ENCODE assay signal across 18 cellular contexts in the genomic region with DNA sequence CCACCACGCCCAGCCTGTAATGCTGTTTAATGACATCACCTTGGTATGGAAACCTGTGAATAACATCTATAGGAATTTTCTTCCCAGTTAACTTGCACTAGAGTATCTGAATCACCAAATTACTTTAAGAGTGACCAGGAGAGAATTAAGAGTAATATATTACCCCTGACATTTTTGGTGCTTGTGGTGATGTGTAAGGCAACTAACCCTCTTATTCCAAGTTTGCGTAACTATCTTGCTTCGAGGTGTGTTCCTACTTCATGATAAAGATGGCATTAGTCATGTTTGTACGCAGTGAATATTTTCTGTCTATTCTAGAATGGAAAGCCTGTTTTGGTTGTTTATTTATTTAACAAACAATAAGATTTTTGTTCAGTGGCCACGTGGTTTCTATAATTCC.
"Had no signal": no experiment of that assay in that cellular context is flagged by ENCODE, and none has a peak within 500 bp of the region (broad histone marks: within the 10 kb centered on the region; RNA-seq: fewer than 3 reads in every experiment).

No MANE protein-coding gene starts in this region.

- H3K9me3 ChIP-seq: gastrocnemius medialis, heart right ventricle, psoas muscle, testis had no signal

- H3K36me3 ChIP-seq: gastrocnemius medialis had no signal

- FAIRE-seq: colon had no signal

- ATAC-seq: gastrocnemius medialis; heart right ventricle; psoas muscle; sciatic nerve; stimulated activated naive CD8-positive, alpha-beta T cell treated with anti-CD3 and anti-CD28 coated beads, Interleukin-15, amount 100 ng/mL, for 72 hours had no signal

- H3K4me1 ChIP-seq: gastrocnemius medialis, psoas muscle, testis had no signal

- H3K27me3 ChIP-seq: gastrocnemius medialis, heart right ventricle, testis had no signal

- H3K27ac ChIP-seq: gastrocnemius medialis, heart right ventricle, psoas muscle, testis, VCaP had no signal

- DNase-seq: activated CD4-positive, alpha-beta memory T cell treated with anti-CD3 and anti-CD28 coated beads, Interleukin-2, amount 10 ng/mL, durations not matched to agents 7 days and 5 days; activated gamma-delta T cell treated with Interleukin-2 at 50 U/mL for 16 hours; activated T-cell treated with anti-CD3 and anti-CD28 coated beads, Interleukin-2, amount 50 U/mL, for 48 hours; aorta; gastrocnemius medialis; heart right ventricle; islet precursor cell; left ventricle myocardium superior; nephron progenitor cell; psoas muscle; stimulated activated CD4-positive, alpha-beta T cell treated with anti-CD3 and anti-CD28 coated beads, Interleukin-2, amount 100 ng/mL, for 48 hours; stimulated activated CD8-positive, alpha-beta memory T cell treated with anti-CD3 and anti-CD28 coated beads, Interleukin-4, amount 100 ng/mL, for 48 hours; stimulated activated naive CD8-positive, alpha-beta T cell treated with anti-CD3 and anti-CD28 coated beads, Interleukin-15, amount 100 ng/mL, for 72 hours; T-helper 9 cell; testis had no signal

- H3K4me3 ChIP-seq: gastrocnemius medialis, heart right ventricle, psoas muscle, testis had no signal
